ENCODE assay signal across 9 cellular contexts in genomic region chr9:14910178-14910805, GRCh38. TPM values are rescaled to one million over a fixed set of nuclear protein-coding genes. Genes with fewer than 3 reads are reported as not detected.
A peak's percentile ranks its signal among the peaks of the same experiment; 100 is the strongest.
DNase-seq lines count a peak whose midpoint lies in the region; ATAC-seq and TF ChIP-seq lines count a peak whose summit lies in the region.
"Had no signal": no experiment of that assay in that cellular context is flagged by ENCODE, and none has a peak within 500 bp of the region (broad histone marks: within the 10 kb centered on the region; RNA-seq: fewer than 3 reads in every experiment).

Gene FREM1 (minus strand): TSS chr9:14910428. CDS start chr9:14868977, 41,451 bp downstream.

- ATAC-seq in heart left ventricle (peak; percentile 45 to 70 (median 54)), HG03280 (IDR thresholded peaks at IDR 0.05; ENCODE audit: unreplicated experiment) (no peak), GM21360 (IDR thresholded peaks at IDR 0.05; ENCODE audit: unreplicated experiment) (no peak)

- no peaks in the 10 kb centered on the region for H3K36me3 ChIP-seq in ES-I3 (ENCODE audit: insufficient read depth, low read length)
- H3K36me3 ChIP-seq in Peyer's patch: no peaks in the 10 kb centered on the region
- H3K36me3 ChIP-seq in heart left ventricle: no peaks in the 10 kb centered on the region

- DNase-seq in Peyer's patch: peak in 2 of 3 donors; percentile 51 to 60
- peak in 4 of 5 donors; percentile 12 to 62 (median 41) for DNase-seq in heart left ventricle
- peak; percentile 84 for DNase-seq in posterior vena cava (ENCODE audit: low spot score)
- DNase-seq in activated naive CD4-positive, alpha-beta T cell (lab: John Stamatoyannopoulos, UW): no peak
- no peak for DNase-seq in GM19240 (ENCODE audit: insufficient read length, low spot score)

- WGBS in heart left ventricle, 4 donors: 23 to 33% (median 30%) methylated on average over 16 of the region's 16 CpGs

- intact Hi-C loops in heart left ventricle (cut with DNase I): no loop called here
- intact Hi-C loops in posterior vena cava (cut with DNase I): no loop called here

- H3K27ac ChIP-seq in Peyer's patch: peak within 1 kb of the TSS in 3 of 4 donors; percentile 33 to 56 (median 55)
- peak within 1 kb of the TSS in 9 of 12 donors; percentile 10 to 76 (median 55) for H3K27ac ChIP-seq in heart left ventricle

- H3K27me3 ChIP-seq in Peyer's patch (no peaks in the 10 kb centered on the region), heart left ventricle (no peaks in the 10 kb centered on the region)

- peak within 1 kb of the TSS; percentile 31 for H3K9ac ChIP-seq in ES-I3 (ENCODE audit: low read depth, low read length)

- no peaks in the 10 kb centered on the region for H3K9me3 ChIP-seq in ES-I3 (ENCODE audit: control insufficient read depth, insufficient read depth, low read length)
- no peaks in the 10 kb centered on the region for H3K9me3 ChIP-seq in Peyer's patch
- H3K9me3 ChIP-seq in heart left ventricle: no peaks in the 10 kb centered on the region

- TF ChIP-seq CTCF in Peyer's patch (IDR thresholded peaks at IDR 0.05): no peak
- TF ChIP-seq CTCF in heart left ventricle (IDR thresholded peaks at IDR 0.05): no peak

- H3K4me1 ChIP-seq in ES-I3 (ENCODE audit: insufficient read depth, low read length) (peaks cover 12% of the 10 kb centered on the region), Peyer's patch (peaks cover 0 to 6% (median 0%) of the 10 kb centered on the region in 4 donors), heart left ventricle (peaks cover 0 to 24% (median 2%) of the 10 kb centered on the region in 12 donors)

- TF ChIP-seq POLR2A in Peyer's patch (IDR thresholded peaks at IDR 0.05): no peak
- TF ChIP-seq POLR2A in heart left ventricle (IDR thresholded peaks at IDR 0.05): no peak

- H3K4me3 ChIP-seq in Peyer's patch (peak within 1 kb of the TSS in 3 of 4 donors; percentile 12 to 48 (median 47)), heart left ventricle (peak within 1 kb of the TSS in 10 of 12 donors; percentile 21 to 56 (median 44))

RNA-seq across cellular contexts. Expression of gene FREM1, which starts in this region (rescaled TPM):
- 100 to 1,000 TPM in 1 of 4 donors, 10 to 100 TPM in 3; 31.4 to 108 (median 54.0) TPM for total RNA-seq in Peyer's patch
- total RNA-seq in heart left ventricle: 1 to 10 TPM in 8 of 9 donors, under 1 TPM in 1; 0.62 to 6.5 (median 2.5) TPM
- polyA plus RNA-seq in heart left ventricle: 1 to 10 TPM in 1 of 2 donors, under 1 TPM in 1; 0.29 to 1.1 TPM
- 1 to 10 TPM; 3.3 to 6.8 TPM for total RNA-seq in posterior vena cava
- total RNA-seq: lung microvascular endothelial cell had no signal

Comparison
In these comparisons a context has a peak if more than half of its experiments do, and no peak if none do; other contexts are left out.
1. RNA of gene FREM1 (total RNA-seq): 31.4 to 108 TPM in Peyer's patch; 3.3 to 6.8 TPM in posterior vena cava and 0.62 to 6.5 TPM in heart left ventricle; every median in the first group is over 4 times any median in the second.
2. DNase-seq: peak in Peyer's patch (2 of 3), heart left ventricle (4 of 5) and posterior vena cava (single experiment); none in activated naive CD4-positive, alpha-beta T cell (0 of 4) and GM19240 (single experiment).
3. ATAC-seq: peak in heart left ventricle (4 of 4); none in HG03280 (single experiment) and GM21360 (single experiment).